In the genomic region with DNA sequence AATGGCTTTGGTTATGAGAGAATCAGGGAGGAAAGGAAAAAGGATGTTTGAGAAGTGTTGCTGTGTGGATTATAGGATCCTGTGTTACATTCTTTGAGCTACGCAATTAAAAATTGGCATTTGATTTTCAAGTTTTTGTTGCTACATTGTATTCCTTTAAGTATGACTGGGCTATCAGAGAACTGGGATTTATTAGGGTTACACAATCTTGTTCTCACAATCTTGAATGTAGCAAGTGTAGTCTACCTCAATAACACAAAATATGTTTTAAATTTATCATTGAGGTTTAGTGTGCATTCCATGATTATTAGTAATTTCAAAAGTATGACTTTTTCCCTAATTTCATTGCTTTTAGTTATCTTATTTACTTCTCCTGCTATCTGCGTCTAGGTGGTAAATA, we compare ENCODE assay signal across 28 cellular contexts.
"Had no signal": no experiment of that assay in that cellular context is flagged by ENCODE, and none has a peak within 500 bp of the region (broad histone marks: within the 10 kb centered on the region; RNA-seq: fewer than 3 reads in every experiment).

No MANE protein-coding gene starts in this region.

- H3K4me1 ChIP-seq: body of pancreas, lower lobe of right lung, stomach, suprapubic skin, transverse colon had no signal

- H3K4me3 ChIP-seq: body of pancreas, cardiac muscle cell, lower lobe of right lung, smooth muscle cell, stomach, suprapubic skin, transverse colon had no signal

- FAIRE-seq: keratinocyte, urothelium cell line had no signal

- H3K9me3 ChIP-seq: body of pancreas, lower lobe of right lung, stomach, suprapubic skin, transverse colon had no signal

- H3K4me2 ChIP-seq: smooth muscle cell had no signal

- H3K36me3 ChIP-seq: cardiac muscle cell, lower lobe of right lung, stomach, suprapubic skin, transverse colon had no signal

- ATAC-seq: activated CD4-positive, alpha-beta T cell treated with anti-CD3 and anti-CD28 coated beads for 36 hours; activated T-cell treated with anti-CD3 and anti-CD28 coated beads, Interleukin-2, amount 50 U/mL, for 4 hours; body of pancreas; left colon; lower lobe of right lung; sciatic nerve; stimulated activated memory B cell treated with anti-CD40 and anti-IgM and Interleukin-4, amounts not matched to agents 10 μg/mL and 1 μg/mL and 100 μg/mL, for 72 hours had no signal

- H3K27ac ChIP-seq: cardiac muscle cell, lower lobe of right lung, stomach, suprapubic skin, transverse colon had no signal

- H3K27me3 ChIP-seq: body of pancreas, cardiac muscle cell, stomach, suprapubic skin, transverse colon had no signal

- DNase-seq: activated B cell treated with CpG ODN at 0.5 μM for 24 hours; activated CD4-positive, alpha-beta T cell treated with anti-CD3 and anti-CD28 coated beads for 36 hours; activated CD4-positive, alpha-beta T cell treated with anti-CD3 and anti-CD28 coated beads, Interleukin-2, amount 50 U/mL, for 4 hours; activated CD8-positive, alpha-beta memory T cell treated with anti-CD3 and anti-CD28 coated beads for 24 hours; activated CD8-positive, alpha-beta memory T cell treated with anti-CD3 and anti-CD28 coated beads, Interleukin-2, amount 50 U/mL, for 48 hours; activated naive CD4-positive, alpha-beta T cell treated with anti-CD3 and anti-CD28 coated beads for 36 hours; activated naive CD8-positive, alpha-beta T cell treated with anti-CD3 and anti-CD28 coated beads, Interleukin-2, amount 10 ng/mL, durations not matched to agents 7 days and 5 days; activated T-cell treated with anti-CD3 and anti-CD28 coated beads, Interleukin-2, amount 50 U/mL, for 4 hours; body of pancreas; dermis blood vessel endothelial cell; effector CD8-positive, alpha-beta T cell; foreskin melanocyte; head of caudate nucleus; left colon; lower lobe of right lung; naive B cell; occipital lobe; posterior cingulate gyrus; stimulated activated CD4-positive, alpha-beta T cell treated with anti-CD3 and anti-CD28 coated beads, Interleukin-15, amount 100 ng/mL, for 24 hours; stomach; transverse colon had no signal
